Comparison of ENCODE assay signal across 7 cellular contexts in genomic region chr1:26827663-26828062, GRCh38. TPM values are rescaled to one million over a fixed set of nuclear protein-coding genes. Genes with fewer than 3 reads are reported as not detected.
A peak's percentile ranks its signal among the peaks of the same experiment; 100 is the strongest.
DNase-seq lines count a peak whose midpoint lies in the region; ATAC-seq and TF ChIP-seq lines count a peak whose summit lies in the region.

No MANE protein-coding gene starts in this region.

- no peak for ATAC-seq in activated naive CD4-positive, alpha-beta T cell treated with anti-CD3 and anti-CD28 coated beads, Interleukin-2, amount 50 U/mL, for 72 hours
- ATAC-seq in stimulated activated naive B cell treated with anti-CD40 and anti-IgM and Interleukin-4, amounts not matched to agents 10 μg/mL and 1 μg/mL and 100 μg/mL, for 72 hours (replicated peaks), result no peak
- no peak for ATAC-seq in HG03442 (IDR thresholded peaks at IDR 0.05; ENCODE audit: unreplicated experiment)

- H3K4me3 Mint-ChIP-seq in stimulated activated naive B cell treated with anti-CD40 and anti-IgM and Interleukin-4, amounts not matched to agents 10 μg/mL and 1 μg/mL and 100 μg/mL, for 72 hours, result peak overlapping the region; percentile 93 to 95

- H3K4me1 Mint-ChIP-seq in stimulated activated naive B cell treated with anti-CD40 and anti-IgM and Interleukin-4, amounts not matched to agents 10 μg/mL and 1 μg/mL and 100 μg/mL, for 72 hours, result peaks cover 42 to 63% of the 10 kb centered on the region in 2 donors

- H3K9ac ChIP-seq in iPS-20b (ENCODE audit: low read depth, low read length), result no peak overlapping the region

- H3K36me3 ChIP-seq in iPS-20b (ENCODE audit: insufficient read depth, low read depth, low read length), result peaks cover 19% of the 10 kb centered on the region

- peaks cover 5% of the 10 kb centered on the region; the same call in 1 of the 2 replicates for H3K4me1 ChIP-seq in iPS-20b (ENCODE audit: insufficient read depth, low read length)

- H3K36me3 Mint-ChIP-seq in activated naive CD4-positive, alpha-beta T cell treated with anti-CD3 and anti-CD28 coated beads, Interleukin-2, amount 50 U/mL, for 72 hours, result peaks cover 26 to 38% of the 10 kb centered on the region in 2 donors
- H3K36me3 Mint-ChIP-seq in stimulated activated naive B cell treated with anti-CD40 and anti-IgM and Interleukin-4, amounts not matched to agents 10 μg/mL and 1 μg/mL and 100 μg/mL, for 72 hours, result peaks cover 35 to 44% of the 10 kb centered on the region in 2 donors

- no peak for TF ChIP-seq CTCF in HL-60 (IDR thresholded peaks at IDR 0.05; ENCODE audit: insufficient read depth, low read length)

- H3K9me3 ChIP-seq in iPS-20b (ENCODE audit: insufficient read depth, low read depth, low read length), result no peaks in the 10 kb centered on the region

- H3K4me3 ChIP-seq in HL-60 (replicated peaks; ENCODE audit: insufficient read depth, low read length), result peak overlapping the region; percentile 78
- H3K4me3 ChIP-seq in iPS-20b (ENCODE audit: low read length), result peak overlapping the region; percentile 70

- no peak for DNase-seq in HL-60 (ENCODE audit: low read depth in 1 of 2, low spot score in 1 of 2)
- no peak for DNase-seq in activated naive CD4-positive, alpha-beta T cell treated with anti-CD3 and anti-CD28 coated beads, Interleukin-2, amount 50 U/mL, for 72 hours (ENCODE audit: low spot score in 2 of 2)
- no peak for DNase-seq in stimulated activated naive B cell treated with anti-CD40 and anti-IgM and Interleukin-4, amounts not matched to agents 10 μg/mL and 1 μg/mL and 100 μg/mL, for 72 hours
- DNase-seq in NCI-H2171 treated with DMSO at 0.1 percent for 48 hours (lab: John Stamatoyannopoulos, UW), result no peak
- DNase-seq in NCI-H345 treated with DMSO at 0.1 percent for 48 hours (lab: John Stamatoyannopoulos, UW; ENCODE audit: unreplicated experiment), result no peak

- H3K27me3 ChIP-seq in HL-60 (ENCODE audit: insufficient read depth, poor library complexity, severe bottlenecking) (no peaks in the 10 kb centered on the region), iPS-20b (ENCODE audit: insufficient read depth, low read length) (no peaks in the 10 kb centered on the region)

- H3K27ac Mint-ChIP-seq in activated naive CD4-positive, alpha-beta T cell treated with anti-CD3 and anti-CD28 coated beads, Interleukin-2, amount 50 U/mL, for 72 hours, result peak overlapping the region; percentile 95 to 97
- H3K27ac Mint-ChIP-seq in stimulated activated naive B cell treated with anti-CD40 and anti-IgM and Interleukin-4, amounts not matched to agents 10 μg/mL and 1 μg/mL and 100 μg/mL, for 72 hours, result peak overlapping the region; percentile 93

- H3K9me3 Mint-ChIP-seq in activated naive CD4-positive, alpha-beta T cell treated with anti-CD3 and anti-CD28 coated beads, Interleukin-2, amount 50 U/mL, for 72 hours, result no peaks in the 10 kb centered on the region
- no peaks in the 10 kb centered on the region for H3K9me3 Mint-ChIP-seq in stimulated activated naive B cell treated with anti-CD40 and anti-IgM and Interleukin-4, amounts not matched to agents 10 μg/mL and 1 μg/mL and 100 μg/mL, for 72 hours

- peaks cover 5% of the 10 kb centered on the region in 2 donors for H3K27me3 Mint-ChIP-seq in stimulated activated naive B cell treated with anti-CD40 and anti-IgM and Interleukin-4, amounts not matched to agents 10 μg/mL and 1 μg/mL and 100 μg/mL, for 72 hours

- no peak overlapping the region for H3K27ac ChIP-seq in HL-60 (replicated peaks)
- H3K27ac ChIP-seq in iPS-20b (ENCODE audit: low read length), result no peak overlapping the region

RNA-seq across cellular contexts. Expression of gene ZDHHC18, which starts 1.2 kb away (rescaled TPM):
- 10 to 100 TPM; 37.8 to 59.5 TPM for total RNA-seq in activated naive CD4-positive, alpha-beta T cell treated with anti-CD3 and anti-CD28 coated beads, Interleukin-2, amount 50 U/mL, for 72 hours

RNA-seq across cellular contexts. Expression of gene SFN, which starts 35.3 kb away (rescaled TPM):
- 1 to 10 TPM; 1.1 to 2.3 TPM for total RNA-seq in activated naive CD4-positive, alpha-beta T cell treated with anti-CD3 and anti-CD28 coated beads, Interleukin-2, amount 50 U/mL, for 72 hours

RNA-seq across cellular contexts. Expression of gene PIGV, which starts 39.9 kb away (rescaled TPM):
- 10 to 100 TPM; 15.9 to 21.0 TPM for total RNA-seq in activated naive CD4-positive, alpha-beta T cell treated with anti-CD3 and anti-CD28 coated beads, Interleukin-2, amount 50 U/mL, for 72 hours
